19 cellular contexts compared by ENCODE assay signal in the genomic region with DNA sequence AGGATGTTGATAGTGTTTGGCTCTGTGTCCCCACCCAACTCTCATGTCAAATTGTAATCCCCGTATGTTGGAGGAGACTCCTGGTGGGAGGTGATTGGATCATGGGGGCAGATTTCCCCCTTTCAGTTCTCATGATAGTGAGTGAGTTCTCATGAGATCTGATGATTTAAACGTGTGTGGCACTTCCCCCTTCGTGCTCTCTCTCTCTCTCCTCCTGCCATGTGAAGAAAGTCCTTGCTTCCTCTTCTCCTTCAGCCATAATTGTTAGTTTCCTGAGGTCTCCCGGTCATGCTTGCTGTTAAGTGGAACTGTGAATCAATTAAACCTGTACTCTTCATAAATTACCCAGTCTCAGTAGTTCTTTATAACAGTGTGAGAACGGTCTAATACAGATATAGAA.
"Had no signal": no experiment of that assay in that cellular context is flagged by ENCODE, and none has a peak within 500 bp of the region (broad histone marks: within the 10 kb centered on the region; RNA-seq: fewer than 3 reads in every experiment).

No MANE protein-coding gene starts in this region.

- H3K4me1 Mint-ChIP-seq: activated CD4-positive, alpha-beta memory T cell treated with anti-CD3 and anti-CD28 coated beads, Interleukin-2, amount 10 ng/mL, durations not matched to agents 7 days and 5 days; activated naive CD8-positive, alpha-beta T cell treated with anti-CD3 and anti-CD28 coated beads, Interleukin-2, amount 10 ng/mL, durations not matched to agents 7 days and 5 days had no signal

- H3K4me3 Mint-ChIP-seq: activated CD4-positive, alpha-beta memory T cell treated with anti-CD3 and anti-CD28 coated beads, Interleukin-2, amount 10 ng/mL, durations not matched to agents 7 days and 5 days; activated naive CD4-positive, alpha-beta T cell treated with anti-CD3 and anti-CD28 coated beads for 36 hours; activated naive CD8-positive, alpha-beta T cell treated with anti-CD3 and anti-CD28 coated beads, Interleukin-2, amount 10 ng/mL, durations not matched to agents 7 days and 5 days; activated T-cell treated with anti-CD3 and anti-CD28 coated beads, Interleukin-2, amount 50 U/mL, for 72 hours; dendritic cell treated with granulocyte-macrophage colony-stimulating factor and Interleukin-4, amounts not matched to agents 40 ng/mL and 50 ng/mL, for 4 days; nephron had no signal

- H3K27me3 ChIP-seq: heart right ventricle, pancreas had no signal

- DNase-seq: activated CD4-positive, alpha-beta memory T cell treated with anti-CD3 and anti-CD28 coated beads, Interleukin-2, amount 10 ng/mL, durations not matched to agents 7 days and 5 days; activated CD4-positive, alpha-beta T cell treated with anti-CD3 and anti-CD28 coated beads for 48 hours; activated CD4-positive, CD25-positive, alpha-beta regulatory T cell; activated effector memory CD4-positive, alpha-beta T cell treated with Interleukin-2 at 50 U/mL for 16 hours; activated naive CD4-positive, alpha-beta T cell treated with anti-CD3 and anti-CD28 coated beads for 36 hours; activated naive CD8-positive, alpha-beta T cell treated with anti-CD3 and anti-CD28 coated beads, Interleukin-2, amount 10 ng/mL, durations not matched to agents 7 days and 5 days; activated T-cell treated with anti-CD3 and anti-CD28 coated beads, Interleukin-2, amount 50 U/mL, for 72 hours; amniotic stem cell; effector CD4-positive, alpha-beta T cell; heart right ventricle; islet precursor cell; left cardiac atrium; pancreas; right cardiac atrium; stimulated activated CD4-positive, alpha-beta T cell treated with anti-CD3 and anti-CD28 coated beads, Interleukin-4, amount 100 ng/mL, for 24 hours; stimulated activated naive CD4-positive, alpha-beta T cell treated with Interleukin-2 at 50 U/mL for 16 hours; T1000 had no signal

- H3K9me3 Mint-ChIP-seq: activated naive CD4-positive, alpha-beta T cell treated with anti-CD3 and anti-CD28 coated beads for 36 hours had no signal

- H3K27me3 Mint-ChIP-seq: activated CD4-positive, alpha-beta memory T cell treated with anti-CD3 and anti-CD28 coated beads, Interleukin-2, amount 10 ng/mL, durations not matched to agents 7 days and 5 days; activated naive CD8-positive, alpha-beta T cell treated with anti-CD3 and anti-CD28 coated beads, Interleukin-2, amount 10 ng/mL, durations not matched to agents 7 days and 5 days; dendritic cell treated with granulocyte-macrophage colony-stimulating factor and Interleukin-4, amounts not matched to agents 40 ng/mL and 50 ng/mL, for 4 days had no signal

- H3K27ac Mint-ChIP-seq: activated CD4-positive, alpha-beta memory T cell treated with anti-CD3 and anti-CD28 coated beads, Interleukin-2, amount 10 ng/mL, durations not matched to agents 7 days and 5 days; activated naive CD4-positive, alpha-beta T cell treated with anti-CD3 and anti-CD28 coated beads for 36 hours; activated naive CD8-positive, alpha-beta T cell treated with anti-CD3 and anti-CD28 coated beads, Interleukin-2, amount 10 ng/mL, durations not matched to agents 7 days and 5 days; activated T-cell treated with anti-CD3 and anti-CD28 coated beads, Interleukin-2, amount 50 U/mL, for 72 hours; dendritic cell treated with granulocyte-macrophage colony-stimulating factor and Interleukin-4, amounts not matched to agents 40 ng/mL and 50 ng/mL, for 4 days had no signal

- H3K27ac ChIP-seq: heart right ventricle, pancreas had no signal

- H3K4me3 ChIP-seq: heart right ventricle, pancreas had no signal
